9 cellular contexts compared by ENCODE assay signal in genomic region chr3:4826237-4827100, GRCh38.
DNase-seq lines count a peak whose midpoint lies in the region; ATAC-seq and TF ChIP-seq lines count a peak whose summit lies in the region.
"Had no signal": no experiment of that assay in that cellular context is flagged by ENCODE, and none has a peak within 500 bp of the region (broad histone marks: within the 10 kb centered on the region; RNA-seq: fewer than 3 reads in every experiment).

No MANE protein-coding gene starts in this region.

- H3K9me3 ChIP-seq in duodenal mucosa (ENCODE audit: control insufficient read depth in 1 of 2, low read length in 2 of 2) (no peaks in the 10 kb centered on the region), mucosa of stomach (ENCODE audit: control insufficient read depth, low read length) (no peaks in the 10 kb centered on the region), upper lobe of left lung (no peaks in the 10 kb centered on the region), HAP-1 (no peaks in the 10 kb centered on the region)

- peak overlapping the region; percentile 87 for H3K27ac Mint-ChIP-seq in activated CD4-positive, alpha-beta T cell treated with anti-CD3 and anti-CD28 coated beads for 36 hours

- no peak for ATAC-seq in activated CD4-positive, alpha-beta T cell treated with anti-CD3 and anti-CD28 coated beads for 36 hours
- peak; percentile 73 to 81 for ATAC-seq in upper lobe of left lung (ENCODE audit: low FRiP score in 2 of 2)

- H3K27ac ChIP-seq in duodenal mucosa (ENCODE audit: low read depth, low read length) (peak overlapping the region; percentile 90), upper lobe of left lung (peak overlapping the region; percentile 77 to 90 (median 78))

- intact Hi-C loops in activated CD4-positive, alpha-beta T cell treated with anti-CD3 and anti-CD28 coated beads for 36 hours (cut with DNase I, micrococcal nuclease), result loop anchor here in 1 of 2 experiments (5.0 kb wide), 1 partner anchor 296 kb away; the partner anchor contains the start of gene ARL8B

- no peaks in the 10 kb centered on the region for H3K27me3 Mint-ChIP-seq in activated CD4-positive, alpha-beta T cell treated with anti-CD3 and anti-CD28 coated beads for 36 hours

- TF ChIP-seq EP300 in upper lobe of left lung (IDR thresholded peaks at IDR 0.05), result peak in 3 of 4 donors; percentile 18 to 43 (median 28)

- TF ChIP-seq CTCF in upper lobe of left lung (IDR thresholded peaks at IDR 0.05), result peak in 2 of 6 experiments; percentile 6 to 16

- POLR2A ChIA-PET in activated CD4-positive, alpha-beta T cell treated with anti-CD3 and anti-CD28 coated beads for 36 hours (lab: Charles Lee), result interaction anchor here (1.0 kb wide), 1 partner anchor 218 kb away, joined by 3 read pairs; no protein-coding TSS in a partner anchor
- POLR2A ChIA-PET in HEK293T (lab: Yijun Ruan, JAX), result interaction anchor here (1.0 to 1.4 kb wide), 2 partner anchors 151 to 152 kb away, joined by 3 to 4 read pairs; partner anchors contain the start of gene BHLHE40

- peaks cover 95% of the 10 kb centered on the region for H3K4me1 Mint-ChIP-seq in activated CD4-positive, alpha-beta T cell treated with anti-CD3 and anti-CD28 coated beads for 36 hours

- CTCF ChIA-PET in activated CD4-positive, alpha-beta T cell treated with anti-CD3 and anti-CD28 coated beads for 36 hours (lab: Charles Lee), result interaction anchor here (0.8 to 1.3 kb wide), 2 partner anchors 33 to 115 kb away, joined by 4 to 8 read pairs; no protein-coding TSS in a partner anchor
- CTCF ChIA-PET in HEK293T (lab: Yijun Ruan, JAX), result interaction anchor here (0.5 to 1.1 kb wide), 2 partner anchors 150 to 1292 kb away, joined by 3 to 6 read pairs; no protein-coding TSS in a partner anchor

- WGBS in upper lobe of left lung, 2 donors, result 61 to 62% methylated on average over 15 to 17 of the region's 20 CpGs

- in situ Hi-C loops in HAP-1 (cut with MboI; ENCODE audit: low sequenced_read_pairs), result no loop called here

- no peak for DNase-seq in activated CD4-positive, alpha-beta T cell treated with anti-CD3 and anti-CD28 coated beads for 36 hours
- no peak for DNase-seq in activated CD4-positive, alpha-beta T cell treated with anti-CD3 and anti-CD28 coated beads, Interleukin-2, amount 50 U/mL, for 1 hour
- DNase-seq in upper lobe of left lung, result peak; percentile 82 to 87
- DNase-seq in NCI-H774 (lab: John Stamatoyannopoulos, UW), result no peak
- no peak for DNase-seq in HAP-1 (ENCODE audit: low spot score in 2 of 2)
- no peak for DNase-seq in HEK293T (ENCODE audit: extremely low spot score)
- DNase-seq: SHP77 had no signal

- peak overlapping the region; percentile 56 to 63 for H3K9ac ChIP-seq in duodenal mucosa (ENCODE audit: low read depth in 1 of 2, low read length in 2 of 2)
- H3K9ac ChIP-seq in mucosa of stomach (ENCODE audit: low read length), result peak overlapping the region; percentile 40

- H3K4me3 ChIP-seq in duodenal mucosa (ENCODE audit: low read depth in 1 of 2, low read length in 2 of 2), result peak overlapping the region; percentile 25 to 37
- no peak overlapping the region for H3K4me3 ChIP-seq in mucosa of stomach (ENCODE audit: low read length)
- H3K4me3 ChIP-seq in upper lobe of left lung, result no peak overlapping the region
- no peak overlapping the region for H3K4me3 ChIP-seq in HAP-1

- H3K9me3 Mint-ChIP-seq in activated CD4-positive, alpha-beta T cell treated with anti-CD3 and anti-CD28 coated beads for 36 hours (ENCODE audit: low read depth), result no peaks in the 10 kb centered on the region

- peak in 1 of 4 donors; percentile 28 for TF ChIP-seq POLR2A in upper lobe of left lung (IDR thresholded peaks at IDR 0.05)

- peaks cover 48 to 55% of the 10 kb centered on the region in 2 donors for H3K4me1 ChIP-seq in duodenal mucosa (ENCODE audit: control insufficient read depth in 1 of 2, insufficient read depth in 2 of 2, low read length in 2 of 2)
- peaks cover 49% of the 10 kb centered on the region for H3K4me1 ChIP-seq in mucosa of stomach (ENCODE audit: control insufficient read depth, insufficient read depth, low read length)
- H3K4me1 ChIP-seq in upper lobe of left lung, result peaks cover 39 to 62% (median 45%) of the 10 kb centered on the region in 4 donors
- no peaks in the 10 kb centered on the region for H3K4me1 ChIP-seq in HAP-1

- H3K36me3 Mint-ChIP-seq in activated CD4-positive, alpha-beta T cell treated with anti-CD3 and anti-CD28 coated beads for 36 hours (ENCODE audit: low read depth), result peaks cover 65% of the 10 kb centered on the region

- H3K36me3 ChIP-seq in duodenal mucosa (ENCODE audit: control insufficient read depth in 1 of 2, insufficient read depth in 2 of 2, low read length in 2 of 2) (no peaks in the 10 kb centered on the region), mucosa of stomach (ENCODE audit: control insufficient read depth, insufficient read depth, low read length) (no peaks in the 10 kb centered on the region), upper lobe of left lung (peaks cover 0 to 4% (median under 1%) of the 10 kb centered on the region in 4 donors), HAP-1 (replicated peaks) (no peaks in the 10 kb centered on the region)

- H3K27me3 ChIP-seq in duodenal mucosa (ENCODE audit: control insufficient read depth in 1 of 2, insufficient read depth in 2 of 2, low read length in 2 of 2) (no peaks in the 10 kb centered on the region), mucosa of stomach (ENCODE audit: control insufficient read depth, insufficient read depth, low read length) (no peaks in the 10 kb centered on the region), upper lobe of left lung (no peaks in the 10 kb centered on the region), HAP-1 (ENCODE audit: low read depth) (no peaks in the 10 kb centered on the region)

- peak overlapping the region; percentile 62 for H3K4me3 Mint-ChIP-seq in activated CD4-positive, alpha-beta T cell treated with anti-CD3 and anti-CD28 coated beads for 36 hours

TF ChIP-seq in HEK293T, 16 proteins besides CTCF, POLR2A, EP300 and RAD21:
- no peak for TF ChIP-seq FOXM1 (IDR thresholded peaks at IDR 0.05; ENCODE audit: borderline replicate concordance)
TF ChIP-seq in HEK293T: peak in this region for 0.

Comparison
In these comparisons a context has a peak if more than half of its experiments do, and no peak if none do; other contexts are left out.
1. DNase-seq: peak in upper lobe of left lung (2 of 2); none in activated CD4-positive, alpha-beta T cell treated with anti-CD3 and anti-CD28 coated beads for 36 hours (single experiment), activated CD4-positive, alpha-beta T cell treated with anti-CD3 and anti-CD28 coated beads, Interleukin-2, amount 50 U/mL, for 1 hour (single experiment), NCI-H774 (single experiment), HAP-1 (0 of 2) and HEK293T (single experiment).
2. H3K4me3 ChIP-seq: peak in duodenal mucosa (2 of 2); none in mucosa of stomach (single experiment), upper lobe of left lung (0 of 4) and HAP-1 (single experiment).